In the genomic region with DNA sequence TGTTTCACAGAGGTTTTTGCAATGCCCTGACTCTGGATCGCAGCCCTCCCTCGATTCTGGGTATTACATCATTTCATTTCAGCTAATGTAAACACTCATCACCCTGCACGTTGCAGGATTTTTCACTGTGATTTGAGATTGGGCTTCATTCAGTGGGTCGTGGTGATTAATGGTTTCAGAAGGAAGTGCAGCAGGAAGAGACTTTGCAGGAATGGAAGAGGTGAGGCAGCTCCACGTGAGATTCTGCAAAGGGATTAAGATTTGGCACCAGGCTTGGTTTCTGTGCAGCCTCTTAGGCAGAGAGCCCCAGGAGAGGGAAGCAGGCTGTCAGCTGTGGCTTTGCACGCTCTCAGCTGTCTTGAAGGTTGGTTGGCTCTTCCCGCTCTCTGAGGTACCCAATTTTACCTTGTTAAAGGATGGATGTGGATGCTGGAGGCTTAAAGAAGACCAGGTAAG, we compare ENCODE assay signal across 9 cellular contexts.
DNase-seq lines count a peak whose midpoint lies in the region; ATAC-seq and TF ChIP-seq lines count a peak whose summit lies in the region.
"Had no signal": no experiment of that assay in that cellular context is flagged by ENCODE, and none has a peak within 500 bp of the region (broad histone marks: within the 10 kb centered on the region; RNA-seq: fewer than 3 reads in every experiment).

No MANE protein-coding gene starts in this region.

- intact Hi-C loops in stomach (cut with DNase I; ENCODE audit: low total_unique reads), result no loop called here

- H3K27me3 ChIP-seq in foreskin keratinocyte (peaks cover 31% of the 10 kb centered on the region), stomach (no peaks in the 10 kb centered on the region)
- H3K27me3 ChIP-seq: body of pancreas, ovary had no signal

- no peak for TF ChIP-seq EP300 in stomach (IDR thresholded peaks at IDR 0.05)

- no peaks in the 10 kb centered on the region for H3K36me3 ChIP-seq in stomach
- H3K36me3 ChIP-seq: ovary had no signal

- H3K9me3 ChIP-seq in stomach, result no peaks in the 10 kb centered on the region
- H3K9me3 ChIP-seq: body of pancreas, ovary had no signal

- no peaks in the 10 kb centered on the region for H3K36me3 Mint-ChIP-seq in HFFc6 (ENCODE audit: low read depth)
- H3K36me3 Mint-ChIP-seq in naive thymus-derived CD8-positive, alpha-beta T cell, result no peaks in the 10 kb centered on the region

- ATAC-seq in SK-N-SH treated with all-trans-retinoic acid at 6 μM for 48 hours (peak; percentile 76), foreskin keratinocyte (peak; percentile 41)
- ATAC-seq in naive thymus-derived CD8-positive, alpha-beta T cell, result no peak
- ATAC-seq: body of pancreas had no signal

- TF ChIP-seq POLR2A in stomach (IDR thresholded peaks at IDR 0.05), result no peak

- H3K27ac ChIP-seq in foreskin keratinocyte (no peak overlapping the region), stomach (peak overlapping the region in 1 of 5 donors; percentile 14)
- H3K27ac ChIP-seq: body of pancreas, ovary had no signal

- peaks cover 6% of the 10 kb centered on the region for H3K4me1 Mint-ChIP-seq in HFFc6 (ENCODE audit: low read depth)
- no peaks in the 10 kb centered on the region for H3K4me1 Mint-ChIP-seq in naive thymus-derived CD8-positive, alpha-beta T cell

- peaks cover 12% of the 10 kb centered on the region for H3K27me3 Mint-ChIP-seq in HFFc6 (ENCODE audit: insufficient read depth)
- peaks cover 2 to 32% (median 5%) of the 10 kb centered on the region in 5 donors for H3K27me3 Mint-ChIP-seq in naive thymus-derived CD8-positive, alpha-beta T cell

- H3K4me1 ChIP-seq in foreskin keratinocyte, result no peaks in the 10 kb centered on the region
- H3K4me1 ChIP-seq in stomach, result peaks cover 0 to 70% (median 21%) of the 10 kb centered on the region in 4 donors
- H3K4me1 ChIP-seq: body of pancreas had no signal

- peak overlapping the region in 3 of 4 donors; percentile 18 to 22 (median 20) for H3K4me3 ChIP-seq in stomach
- H3K4me3 ChIP-seq: body of pancreas, ovary had no signal

- POLR2A ChIA-PET in naive thymus-derived CD8-positive, alpha-beta T cell (lab: Charles Lee), result no interaction called here

- H3K4me3 Mint-ChIP-seq in HFFc6, result peak overlapping the region; percentile 3; the same call in 1 of the 2 replicates
- no peak overlapping the region for H3K4me3 Mint-ChIP-seq in naive thymus-derived CD8-positive, alpha-beta T cell

- H3K9me3 Mint-ChIP-seq in HFFc6, result no peaks in the 10 kb centered on the region
- peaks cover 0 to 1% (median 0%) of the 10 kb centered on the region in 9 donors for H3K9me3 Mint-ChIP-seq in naive thymus-derived CD8-positive, alpha-beta T cell

- no peak for DNase-seq in HFFc6
- no peak for DNase-seq in foreskin keratinocyte
- no peak for DNase-seq in stomach
- DNase-seq in NCI-H128 (lab: John Stamatoyannopoulos, UW; ENCODE audit: unreplicated experiment), result no peak
- no peak for DNase-seq in central memory CD4-positive, alpha-beta T cell
- no peak for DNase-seq in naive thymus-derived CD8-positive, alpha-beta T cell
- DNase-seq: body of pancreas had no signal

- H3K27ac Mint-ChIP-seq in HFFc6, result no peak overlapping the region
- peak overlapping the region in 1 of 10 donors; percentile 56 for H3K27ac Mint-ChIP-seq in naive thymus-derived CD8-positive, alpha-beta T cell

- TF ChIP-seq CTCF in HFFc6 (IDR thresholded peaks at IDR 0.05), result no peak
- TF ChIP-seq CTCF in foreskin keratinocyte (conservative IDR thresholded peaks at IDR 0.05), result no peak
- TF ChIP-seq CTCF in stomach (IDR thresholded peaks at IDR 0.05), result no peak

- 27 to 43% (median 35%) methylated on average over 7 of the region's 7 CpGs for WGBS in stomach, 5 donors

TF ChIP-seq in SK-N-SH treated with all-trans-retinoic acid at 6 μM for 48 hours, 23 proteins besides CTCF, POLR2A, EP300 and RAD21:
- TF ChIP-seq, protein P1, sequence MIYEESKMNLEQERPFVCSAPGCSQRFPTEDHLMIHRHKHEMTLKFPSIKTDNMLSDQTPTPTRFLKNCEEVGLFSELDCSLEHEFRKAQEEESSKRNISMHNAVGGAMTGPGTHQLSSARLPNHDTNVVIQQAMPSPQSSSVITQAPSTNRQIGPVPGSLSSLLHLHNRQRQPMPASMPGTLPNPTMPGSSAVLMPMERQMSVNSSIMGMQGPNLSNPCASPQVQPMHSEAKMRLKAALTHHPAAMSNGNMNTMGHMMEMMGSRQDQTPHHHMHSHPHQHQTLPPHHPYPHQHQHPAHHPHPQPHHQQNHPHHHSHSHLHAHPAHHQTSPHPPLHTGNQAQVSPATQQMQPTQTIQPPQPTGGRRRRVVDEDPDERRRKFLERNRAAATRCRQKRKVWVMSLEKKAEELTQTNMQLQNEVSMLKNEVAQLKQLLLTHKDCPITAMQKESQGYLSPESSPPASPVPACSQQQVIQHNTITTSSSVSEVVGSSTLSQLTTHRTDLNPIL (CRISPR knock-in tag; IDR thresholded peaks at IDR 0.05; ENCODE audit: low read depth), result no peak
- no peak for TF ChIP-seq ESRRG (CRISPR knock-in tag; IDR thresholded peaks at IDR 0.05)
- no peak for TF ChIP-seq POU6F1 (CRISPR knock-in tag; IDR thresholded peaks at IDR 0.05; ENCODE audit: borderline replicate concordance, low read depth)
- TF ChIP-seq, protein P2, sequence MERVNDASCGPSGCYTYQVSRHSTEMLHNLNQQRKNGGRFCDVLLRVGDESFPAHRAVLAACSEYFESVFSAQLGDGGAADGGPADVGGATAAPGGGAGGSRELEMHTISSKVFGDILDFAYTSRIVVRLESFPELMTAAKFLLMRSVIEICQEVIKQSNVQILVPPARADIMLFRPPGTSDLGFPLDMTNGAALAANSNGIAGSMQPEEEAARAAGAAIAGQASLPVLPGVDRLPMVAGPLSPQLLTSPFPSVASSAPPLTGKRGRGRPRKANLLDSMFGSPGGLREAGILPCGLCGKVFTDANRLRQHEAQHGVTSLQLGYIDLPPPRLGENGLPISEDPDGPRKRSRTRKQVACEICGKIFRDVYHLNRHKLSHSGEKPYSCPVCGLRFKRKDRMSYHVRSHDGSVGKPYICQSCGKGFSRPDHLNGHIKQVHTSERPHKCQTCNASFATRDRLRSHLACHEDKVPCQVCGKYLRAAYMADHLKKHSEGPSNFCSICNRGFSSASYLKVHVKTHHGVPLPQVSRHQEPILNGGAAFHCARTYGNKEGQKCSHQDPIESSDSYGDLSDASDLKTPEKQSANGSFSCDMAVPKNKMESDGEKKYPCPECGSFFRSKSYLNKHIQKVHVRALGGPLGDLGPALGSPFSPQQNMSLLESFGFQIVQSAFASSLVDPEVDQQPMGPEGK (CRISPR knock-in tag; IDR thresholded peaks at IDR 0.05; ENCODE audit: borderline replicate concordance), result no peak
- TF ChIP-seq, protein P3, sequence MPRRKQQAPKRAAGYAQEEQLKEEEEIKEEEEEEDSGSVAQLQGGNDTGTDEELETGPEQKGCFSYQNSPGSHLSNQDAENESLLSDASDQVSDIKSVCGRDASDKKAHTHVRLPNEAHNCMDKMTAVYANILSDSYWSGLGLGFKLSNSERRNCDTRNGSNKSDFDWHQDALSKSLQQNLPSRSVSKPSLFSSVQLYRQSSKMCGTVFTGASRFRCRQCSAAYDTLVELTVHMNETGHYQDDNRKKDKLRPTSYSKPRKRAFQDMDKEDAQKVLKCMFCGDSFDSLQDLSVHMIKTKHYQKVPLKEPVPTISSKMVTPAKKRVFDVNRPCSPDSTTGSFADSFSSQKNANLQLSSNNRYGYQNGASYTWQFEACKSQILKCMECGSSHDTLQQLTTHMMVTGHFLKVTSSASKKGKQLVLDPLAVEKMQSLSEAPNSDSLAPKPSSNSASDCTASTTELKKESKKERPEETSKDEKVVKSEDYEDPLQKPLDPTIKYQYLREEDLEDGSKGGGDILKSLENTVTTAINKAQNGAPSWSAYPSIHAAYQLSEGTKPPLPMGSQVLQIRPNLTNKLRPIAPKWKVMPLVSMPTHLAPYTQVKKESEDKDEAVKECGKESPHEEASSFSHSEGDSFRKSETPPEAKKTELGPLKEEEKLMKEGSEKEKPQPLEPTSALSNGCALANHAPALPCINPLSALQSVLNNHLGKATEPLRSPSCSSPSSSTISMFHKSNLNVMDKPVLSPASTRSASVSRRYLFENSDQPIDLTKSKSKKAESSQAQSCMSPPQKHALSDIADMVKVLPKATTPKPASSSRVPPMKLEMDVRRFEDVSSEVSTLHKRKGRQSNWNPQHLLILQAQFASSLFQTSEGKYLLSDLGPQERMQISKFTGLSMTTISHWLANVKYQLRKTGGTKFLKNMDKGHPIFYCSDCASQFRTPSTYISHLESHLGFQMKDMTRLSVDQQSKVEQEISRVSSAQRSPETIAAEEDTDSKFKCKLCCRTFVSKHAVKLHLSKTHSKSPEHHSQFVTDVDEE (CRISPR knock-in tag; IDR thresholded peaks at IDR 0.05), result no peak
- no peak for TF ChIP-seq ARNTL (CRISPR knock-in tag; IDR thresholded peaks at IDR 0.05; ENCODE audit: borderline replicate concordance, low read depth)
- TF ChIP-seq BACH2 (CRISPR knock-in tag; IDR thresholded peaks at IDR 0.05; ENCODE audit: borderline replicate concordance), result no peak
- TF ChIP-seq ISL1 (CRISPR knock-in tag; IDR thresholded peaks at IDR 0.05), result peak; percentile 40; the same call in 1 of the 2 replicates
TF ChIP-seq in SK-N-SH treated with all-trans-retinoic acid at 6 μM for 48 hours: peak in this region for 1.

Comparison
In these comparisons a context has a peak if more than half of its experiments do, and no peak if none do; other contexts are left out.
1. ATAC-seq: peak in SK-N-SH treated with all-trans-retinoic acid at 6 μM for 48 hours (single experiment) and foreskin keratinocyte (single experiment); none in naive thymus-derived CD8-positive, alpha-beta T cell (0 of 2).